8 cellular contexts compared by ENCODE assay signal in genomic region chr7:2037805-2038635, GRCh38.
DNase-seq lines count a peak whose midpoint lies in the region; ATAC-seq, FAIRE-seq and TF ChIP-seq lines count a peak whose summit lies in the region.

No MANE protein-coding gene starts in this region.

- in situ Hi-C loops in HepG2 (cut with HindIII; ENCODE audit: extremely low pct_ligation_motif_present, low pct_unique_long_range_greater_than_20kb) = no loop called here

- 16% methylated on average over 11 of the region's 15 CpGs for WGBS in right lobe of liver (ENCODE audit: insufficient coverage, low coverage, low lambda C conversion rate, missing lambda C conversion rate)
- WGBS in HepG2 (ENCODE audit: low lambda C conversion rate) = 96% methylated on average over 15 of the region's 15 CpGs
- WGBS in adrenal gland, 4 donors = 38 to 52% (median 46%) methylated on average over 15 of the region's 15 CpGs
- WGBS in lung, 2 donors = 32 to 42% methylated on average over 15 of the region's 15 CpGs

- no peak overlapping the region for H3K4me2 ChIP-seq in HepG2 (ENCODE audit: low read depth, low read length)
- no peak overlapping the region for H3K4me2 ChIP-seq in GM23338

- CTCF ChIA-PET in HepG2 (lab: Yijun Ruan, JAX; ENCODE audit: low intra/inter-chr PET ratio, low total read pairs) = no interaction called here

- H3K9ac ChIP-seq in HepG2 (ENCODE audit: insufficient read depth, low read depth, low read length) = no peak overlapping the region

- H3K36me3 Mint-ChIP-seq in GM23338 (ENCODE audit: low read depth) = peaks cover 14% of the 10 kb centered on the region

- peaks cover 24% of the 10 kb centered on the region for H3K4me1 Mint-ChIP-seq in GM23338

- BruUV-seq in HepG2 (replicated peaks; lab: Mats Ljungman, UMichigan) = no TSS peak

- H3K27ac ChIP-seq in right lobe of liver (no peak overlapping the region), HepG2 (ENCODE audit: extremely low read length, insufficient read depth, low read length) (no peak overlapping the region), adrenal gland (peak overlapping the region in 1 of 5 donors; percentile 38), lung (ENCODE audit: low read depth in 1 of 2, low read length in 1 of 2) (peak overlapping the region in 1 of 2 donors; percentile 31), vagina (peak overlapping the region; percentile 66), GM23338 (ENCODE audit: low read depth) (no peak overlapping the region)

- H3K4me3 ChIP-seq in right lobe of liver = peak overlapping the region in 1 of 3 donors; percentile 1
- no peak overlapping the region for H3K4me3 ChIP-seq in HepG2 (replicated peaks in 1 of 3; ENCODE audit: insufficient read depth in 1 of 3, low read depth in 2 of 3, low read length in 3 of 3)
- H3K4me3 ChIP-seq in adrenal gland = peak overlapping the region in 1 of 4 donors; percentile 25
- H3K4me3 ChIP-seq in lung = no peak overlapping the region
- peak overlapping the region; percentile 16 to 37 for H3K4me3 ChIP-seq in vagina
- H3K4me3 ChIP-seq in GM23338 = no peak overlapping the region

- peaks cover 6% of the 10 kb centered on the region for H3K27me3 Mint-ChIP-seq in GM23338 (ENCODE audit: insufficient read depth, low read depth, poor library complexity)

- H3K79me2 ChIP-seq in HepG2 (ENCODE audit: insufficient read depth, low read length) (no peaks in the 10 kb centered on the region), GM23338 (replicated peaks; ENCODE audit: insufficient read depth) (0 out of 2 replicates have a peak, but pooled peaks cover 6% of the 10 kb centered on the region)

- no peak for TF ChIP-seq EP300 in HepG2 (IDR thresholded peaks at IDR 0.05; ENCODE audit: low read depth in 2 of 2, low read length in 2 of 2)
- TF ChIP-seq EP300 in HepG2 (CRISPR knock-in tag; IDR thresholded peaks at IDR 0.05; ENCODE audit: borderline replicate concordance) = no peak

- TF ChIP-seq CTCF in right lobe of liver (IDR thresholded peaks at IDR 0.05) (no peak), HepG2 (CRISPR knock-in tag; IDR thresholded peaks at IDR 0.05) (no peak), adrenal gland (IDR thresholded peaks at IDR 0.05) (no peak), lung (IDR thresholded peaks at IDR 0.05; ENCODE audit: control extremely low read depth, extremely low read depth) (no peak), vagina (IDR thresholded peaks at IDR 0.05) (no peak), GM23338 (conservative IDR thresholded peaks at IDR 0.05; ENCODE audit: low read depth in 2 of 2) (no peak)

- H4K20me1 ChIP-seq in HepG2 (ENCODE audit: insufficient read depth, low read length) (no peaks in the 10 kb centered on the region), GM23338 (replicated peaks; ENCODE audit: insufficient read depth) (no peaks in the 10 kb centered on the region; the same call in none of the 2 replicates)

- no peak for FAIRE-seq in HepG2 (lab: Jason Lieb, UNC)

- ATAC-seq in right lobe of liver (peak; percentile 62 to 83 (median 72)), HepG2 (no peak), lung (ENCODE audit: insufficient read depth, low FRiP score) (peak; percentile 53), GM23338 (no peak)

- DNase-seq in right lobe of liver (peak in 1 of 3 donors; percentile 48), HepG2 (ENCODE audit: low spot score) (no peak), adrenal gland (peak in 6 of 7 donors; percentile 47 to 79 (median 62)), lung (ENCODE audit: low spot score) (no peak), vagina (ENCODE audit: extremely low spot score in 2 of 2) (no peak), hypothalamus (lab: John Stamatoyannopoulos, UW) (no peak), GM23338 (ENCODE audit: low spot score) (no peak)
- DNase-seq in activated CD4-positive, alpha-beta T cell treated with anti-CD3 and anti-CD28 coated beads, Interleukin-2, amount 50 U/mL, for 1 hour = no peak

- POLR2A ChIA-PET in HepG2 (lab: Yijun Ruan, JAX) = no interaction called here

- H3K27me3 ChIP-seq in right lobe of liver (no peaks in the 10 kb centered on the region), HepG2 (ENCODE audit: control insufficient read depth in 1 of 2, insufficient read depth in 2 of 2, low read length in 2 of 2) (no peaks in the 10 kb centered on the region), adrenal gland (no peaks in the 10 kb centered on the region), lung (ENCODE audit: control insufficient read depth, insufficient read depth) (no peaks in the 10 kb centered on the region), vagina (no peaks in the 10 kb centered on the region), GM23338 (ENCODE audit: insufficient read depth) (no peaks in the 10 kb centered on the region)

- intact Hi-C loops in right lobe of liver (cut with DNase I) = no loop called here
- intact Hi-C loops in HepG2 (cut with micrococcal nuclease; ENCODE audit: unreplicated experiment) = no loop called here
- intact Hi-C loops in adrenal gland (cut with DNase I) = no loop called here
- intact Hi-C loops in vagina (cut with DNase I) = no loop called here

- H3K4me1 ChIP-seq in right lobe of liver = no peaks in the 10 kb centered on the region
- H3K4me1 ChIP-seq in HepG2 (ENCODE audit: insufficient read depth, low read length) = peaks cover 15% of the 10 kb centered on the region
- H3K4me1 ChIP-seq in adrenal gland (replicated peaks in 1 of 2) = no peaks in the 10 kb centered on the region
- peaks cover 0 to 5% of the 10 kb centered on the region in 2 donors for H3K4me1 ChIP-seq in lung (ENCODE audit: control insufficient read depth in 2 of 2, insufficient read depth in 2 of 2, low read length in 2 of 2)
- peaks cover 12% of the 10 kb centered on the region for H3K4me1 ChIP-seq in vagina
- H3K4me1 ChIP-seq in GM23338 (ENCODE audit: insufficient read depth) = no peaks in the 10 kb centered on the region

- H3K4me3 Mint-ChIP-seq in GM23338 = no peak overlapping the region

- no peaks in the 10 kb centered on the region for H3K9me2 ChIP-seq in GM23338 (ENCODE audit: insufficient read depth)

- no peaks in the 10 kb centered on the region for H3K36me3 ChIP-seq in right lobe of liver
- H3K36me3 ChIP-seq in HepG2 (replicated peaks in 1 of 2; ENCODE audit: control insufficient read depth in 1 of 2, insufficient read depth in 2 of 2, low read length in 2 of 2) = peaks cover 3 to 15% of the 10 kb centered on the region in 2 experiments; a peak in 4 of 5 replicates
- no peaks in the 10 kb centered on the region for H3K36me3 ChIP-seq in adrenal gland (replicated peaks in 1 of 2)
- peaks cover 0 to 1% of the 10 kb centered on the region in 2 donors for H3K36me3 ChIP-seq in lung (ENCODE audit: control insufficient read depth in 2 of 2, insufficient read depth in 2 of 2, low read length in 2 of 2)
- no peaks in the 10 kb centered on the region for H3K36me3 ChIP-seq in vagina
- H3K36me3 ChIP-seq in GM23338 (ENCODE audit: insufficient read depth) = no peaks in the 10 kb centered on the region

- no peak overlapping the region for H3K27ac Mint-ChIP-seq in GM23338

- TF ChIP-seq RAD21 in HepG2 (CRISPR knock-in tag; IDR thresholded peaks at IDR 0.05) = no peak

- no peak overlapping the region for H2AFZ ChIP-seq in HepG2 (ENCODE audit: low read length)
- no peak overlapping the region for H2AFZ ChIP-seq in GM23338

- H3K9me3 Mint-ChIP-seq in GM23338 = peaks cover 4% of the 10 kb centered on the region; the same call in 2 of the 3 replicates

- H3K9me3 ChIP-seq in right lobe of liver (no peaks in the 10 kb centered on the region), HepG2 (ENCODE audit: low read length) (no peaks in the 10 kb centered on the region), adrenal gland (replicated peaks in 1 of 3) (no peaks in the 10 kb centered on the region), lung (ENCODE audit: control insufficient read depth in 2 of 2, insufficient read depth in 1 of 2, low read length in 1 of 2) (no peaks in the 10 kb centered on the region), vagina (no peaks in the 10 kb centered on the region)

- no peak for TF ChIP-seq POLR2A in right lobe of liver (IDR thresholded peaks at IDR 0.05)
- TF ChIP-seq POLR2A in HepG2 (IDR thresholded peaks at IDR 0.05; ENCODE audit: insufficient read depth in 1 of 2, low read depth in 2 of 2, low read length in 2 of 2) = no peak
- no peak for TF ChIP-seq POLR2A in adrenal gland (IDR thresholded peaks at IDR 0.05)
- no peak for TF ChIP-seq POLR2A in vagina (IDR thresholded peaks at IDR 0.05)

- H3F3A ChIP-seq in GM23338 (replicated peaks; ENCODE audit: low read depth) = no peaks in the 10 kb centered on the region

TF ChIP-seq in HepG2, 621 proteins besides CTCF, POLR2A, EP300 and RAD21 (continues in another document):
- no peak for TF ChIP-seq PHF20 (CRISPR knock-in tag; IDR thresholded peaks at IDR 0.05)
- TF ChIP-seq ZNF607 (CRISPR knock-in tag; IDR thresholded peaks at IDR 0.05; ENCODE audit: borderline replicate concordance) = no peak
- TF ChIP-seq ZNF605 (CRISPR knock-in tag; IDR thresholded peaks at IDR 0.05) = no peak
- no peak for TF ChIP-seq ATF7-NPFF (CRISPR knock-in tag; IDR thresholded peaks at IDR 0.05; ENCODE audit: low read depth)
- TF ChIP-seq MTF2 (CRISPR knock-in tag; IDR thresholded peaks at IDR 0.05; ENCODE audit: borderline replicate concordance) = no peak
- TF ChIP-seq SMAD3 (CRISPR knock-in tag; IDR thresholded peaks at IDR 0.05) = no peak
- TF ChIP-seq TEF (CRISPR knock-in tag; IDR thresholded peaks at IDR 0.05) = no peak
- no peak for TF ChIP-seq SETDB1 (CRISPR knock-in tag; IDR thresholded peaks at IDR 0.05; ENCODE audit: borderline replicate concordance)

TF ChIP-seq in GM23338, 12 proteins besides CTCF, POLR2A, EP300 and RAD21:
- TF ChIP-seq ZNF331 (CRISPR knock-in tag; IDR thresholded peaks at IDR 0.05; ENCODE audit: low read depth) = no peak
- no peak for TF ChIP-seq POLR2AphosphoS5 (IDR thresholded peaks at IDR 0.05; ENCODE audit: low read depth)
- TF ChIP-seq CREB1 (CRISPR knock-in tag; IDR thresholded peaks at IDR 0.05; ENCODE audit: low read depth) = no peak

Comparison
In these comparisons a context has a peak if more than half of its experiments do, and no peak if none do; other contexts are left out.
1. ATAC-seq: peak in right lobe of liver (4 of 4) and lung (single experiment); none in HepG2 (single experiment) and GM23338 (single experiment).
2. DNase-seq: peak in adrenal gland (6 of 7); none in HepG2 (single experiment), lung (single experiment), vagina (0 of 2), hypothalamus (0 of 51), GM23338 (single experiment) and activated CD4-positive, alpha-beta T cell treated with anti-CD3 and anti-CD28 coated beads, Interleukin-2, amount 50 U/mL, for 1 hour (single experiment).
3. H3K4me3 ChIP-seq: peak in vagina (2 of 2); none in HepG2 (0 of 3), lung (single experiment) and GM23338 (single experiment).